In genomic region chr17:65529761-65530157, GRCh38 we compare ENCODE assay signal across 1 cellular context.
TF ChIP-seq lines count a peak whose summit lies in the region.

No MANE protein-coding gene starts in this region.

TF ChIP-seq in GM23338, 12 proteins besides CTCF, POLR2A, EP300 and RAD21 (continued from another document):
- TF ChIP-seq REST (IDR thresholded peaks at IDR 0.05; ENCODE audit: unreplicated experiment): no peak
- no peak for TF ChIP-seq STAT1 (IDR thresholded peaks at IDR 0.05; ENCODE audit: unreplicated experiment)
- TF ChIP-seq ZNF331 (CRISPR knock-in tag; IDR thresholded peaks at IDR 0.05; ENCODE audit: low read depth): no peak
- TF ChIP-seq POLR2AphosphoS5 (IDR thresholded peaks at IDR 0.05; ENCODE audit: low read depth): no peak
- TF ChIP-seq ETS1 (IDR thresholded peaks at IDR 0.05): no peak
- TF ChIP-seq NANOG (IDR thresholded peaks at IDR 0.05; ENCODE audit: borderline replicate concordance): no peak
- TF ChIP-seq CREB1 (CRISPR knock-in tag; IDR thresholded peaks at IDR 0.05; ENCODE audit: low read depth): no peak
- TF ChIP-seq ZNF462 (CRISPR knock-in tag; IDR thresholded peaks at IDR 0.05): no peak
